ENCODE assay signal across 1 cellular context in genomic region chr1:15038232-15039016, GRCh38.
A peak's percentile ranks its signal among the peaks of the same experiment; 100 is the strongest.
TF ChIP-seq lines count a peak whose summit lies in the region.

No MANE protein-coding gene starts in this region.

TF ChIP-seq in K562, 482 proteins besides CTCF, POLR2A, EP300 and RAD21 (continued from another document):
- TF ChIP-seq, protein P1, sequence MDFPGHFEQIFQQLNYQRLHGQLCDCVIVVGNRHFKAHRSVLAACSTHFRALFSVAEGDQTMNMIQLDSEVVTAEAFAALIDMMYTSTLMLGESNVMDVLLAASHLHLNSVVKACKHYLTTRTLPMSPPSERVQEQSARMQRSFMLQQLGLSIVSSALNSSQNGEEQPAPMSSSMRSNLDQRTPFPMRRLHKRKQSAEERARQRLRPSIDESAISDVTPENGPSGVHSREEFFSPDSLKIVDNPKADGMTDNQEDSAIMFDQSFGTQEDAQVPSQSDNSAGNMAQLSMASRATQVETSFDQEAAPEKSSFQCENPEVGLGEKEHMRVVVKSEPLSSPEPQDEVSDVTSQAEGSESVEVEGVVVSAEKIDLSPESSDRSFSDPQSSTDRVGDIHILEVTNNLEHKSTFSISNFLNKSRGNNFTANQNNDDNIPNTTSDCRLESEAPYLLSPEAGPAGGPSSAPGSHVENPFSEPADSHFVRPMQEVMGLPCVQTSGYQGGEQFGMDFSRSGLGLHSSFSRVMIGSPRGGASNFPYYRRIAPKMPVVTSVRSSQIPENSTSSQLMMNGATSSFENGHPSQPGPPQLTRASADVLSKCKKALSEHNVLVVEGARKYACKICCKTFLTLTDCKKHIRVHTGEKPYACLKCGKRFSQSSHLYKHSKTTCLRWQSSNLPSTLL (IDR thresholded peaks at IDR 0.05), result no peak
- TF ChIP-seq ARNT (IDR thresholded peaks at IDR 0.05) (peak; percentile 43 to 71; a peak in 1 of 4 replicates), MITF (IDR thresholded peaks at IDR 0.05) (no peak), ZBTB1 (CRISPR knock-in tag; IDR thresholded peaks at IDR 0.05; ENCODE audit: borderline replicate concordance, low read depth) (no peak), CREM (IDR thresholded peaks at IDR 0.05; ENCODE audit: low read depth) (no peak), JUN (IDR thresholded peaks at IDR 0.05; ENCODE audit: borderline replicate concordance, low read depth, low read length) (peak; percentile 17; the same call in 1 of the 2 replicates), JUN (CRISPR knock-in tag; IDR thresholded peaks at IDR 0.05; ENCODE audit: borderline replicate concordance) (no peak), ZNF445 (CRISPR knock-in tag; IDR thresholded peaks at IDR 0.05; ENCODE audit: low read depth) (no peak), MTA3 (IDR thresholded peaks at IDR 0.05; ENCODE audit: borderline replicate concordance) (0 out of 2 replicates have a peak, but pooled peaks have one; percentile 36), ZNF134 (CRISPR knock-in tag; conservative IDR thresholded peaks at IDR 0.05) (no peak; the same call in 1 of the 2 replicates), SMARCA5 (IDR thresholded peaks at IDR 0.05) (peak; percentile 97), ZFP36 (IDR thresholded peaks at IDR 0.05; ENCODE audit: low read depth, low read length, partially characterized antibody) (peak; percentile 79), SIRT6 (IDR thresholded peaks at IDR 0.05; ENCODE audit: low read depth, low read length) (no peak), KHSRP (IDR thresholded peaks at IDR 0.05) (no peak), FOXJ2 (tag; IDR thresholded peaks at IDR 0.05) (no peak), RHOXF2B (CRISPR knock-in tag; conservative IDR thresholded peaks at IDR 0.05) (no peak), ZNF76 (CRISPR knock-in tag; IDR thresholded peaks at IDR 0.05; ENCODE audit: borderline replicate concordance) (no peak), CC2D1A (IDR thresholded peaks at IDR 0.05) (no peak), TEAD4 (IDR thresholded peaks at IDR 0.05; ENCODE audit: low read length) (peak; percentile 23; the same call in 1 of the 2 replicates), TEAD4 (CRISPR knock-in tag; IDR thresholded peaks at IDR 0.05; ENCODE audit: borderline replicate concordance) (no peak), NR3C1 (CRISPR knock-in tag; IDR thresholded peaks at IDR 0.05) (no peak), TCFL5 (CRISPR knock-in tag; conservative IDR thresholded peaks at IDR 0.05) (no peak), CBFA2T2 (conservative IDR thresholded peaks at IDR 0.05) (no peak), HDAC1 (IDR thresholded peaks at IDR 0.05) (0 out of 4 replicates have a peak, but pooled peaks have one; percentile 40 to 54), SMAD2 (IDR thresholded peaks at IDR 0.05; ENCODE audit: low read depth, low read length) (no peak), ADNP (tag; IDR thresholded peaks at IDR 0.05) (peak; percentile 90), NCOA4 (IDR thresholded peaks at IDR 0.05; ENCODE audit: partially characterized antibody) (no peak)
- TF ChIP-seq, protein P2, sequence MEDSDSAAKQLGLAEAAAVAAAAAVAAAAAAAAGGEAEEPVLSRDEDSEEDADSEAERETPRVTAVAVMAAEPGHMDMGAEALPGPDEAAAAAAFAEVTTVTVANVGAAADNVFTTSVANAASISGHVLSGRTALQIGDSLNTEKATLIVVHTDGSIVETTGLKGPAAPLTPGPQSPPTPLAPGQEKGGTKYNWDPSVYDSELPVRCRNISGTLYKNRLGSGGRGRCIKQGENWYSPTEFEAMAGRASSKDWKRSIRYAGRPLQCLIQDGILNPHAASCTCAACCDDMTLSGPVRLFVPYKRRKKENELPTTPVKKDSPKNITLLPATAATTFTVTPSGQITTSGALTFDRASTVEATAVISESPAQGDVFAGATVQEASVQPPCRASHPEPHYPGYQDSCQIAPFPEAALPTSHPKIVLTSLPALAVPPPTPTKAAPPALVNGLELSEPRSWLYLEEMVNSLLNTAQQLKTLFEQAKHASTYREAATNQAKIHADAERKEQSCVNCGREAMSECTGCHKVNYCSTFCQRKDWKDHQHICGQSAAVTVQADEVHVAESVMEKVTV (CRISPR knock-in tag; IDR thresholded peaks at IDR 0.05), result no peak
- TF ChIP-seq, protein P3, sequence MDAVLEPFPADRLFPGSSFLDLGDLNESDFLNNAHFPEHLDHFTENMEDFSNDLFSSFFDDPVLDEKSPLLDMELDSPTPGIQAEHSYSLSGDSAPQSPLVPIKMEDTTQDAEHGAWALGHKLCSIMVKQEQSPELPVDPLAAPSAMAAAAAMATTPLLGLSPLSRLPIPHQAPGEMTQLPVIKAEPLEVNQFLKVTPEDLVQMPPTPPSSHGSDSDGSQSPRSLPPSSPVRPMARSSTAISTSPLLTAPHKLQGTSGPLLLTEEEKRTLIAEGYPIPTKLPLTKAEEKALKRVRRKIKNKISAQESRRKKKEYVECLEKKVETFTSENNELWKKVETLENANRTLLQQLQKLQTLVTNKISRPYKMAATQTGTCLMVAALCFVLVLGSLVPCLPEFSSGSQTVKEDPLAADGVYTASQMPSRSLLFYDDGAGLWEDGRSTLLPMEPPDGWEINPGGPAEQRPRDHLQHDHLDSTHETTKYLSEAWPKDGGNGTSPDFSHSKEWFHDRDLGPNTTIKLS (IDR thresholded peaks at IDR 0.05; ENCODE audit: borderline replicate concordance, low read depth), result no peak; the same call in 1 of the 2 replicates
- TF ChIP-seq, protein P4, sequence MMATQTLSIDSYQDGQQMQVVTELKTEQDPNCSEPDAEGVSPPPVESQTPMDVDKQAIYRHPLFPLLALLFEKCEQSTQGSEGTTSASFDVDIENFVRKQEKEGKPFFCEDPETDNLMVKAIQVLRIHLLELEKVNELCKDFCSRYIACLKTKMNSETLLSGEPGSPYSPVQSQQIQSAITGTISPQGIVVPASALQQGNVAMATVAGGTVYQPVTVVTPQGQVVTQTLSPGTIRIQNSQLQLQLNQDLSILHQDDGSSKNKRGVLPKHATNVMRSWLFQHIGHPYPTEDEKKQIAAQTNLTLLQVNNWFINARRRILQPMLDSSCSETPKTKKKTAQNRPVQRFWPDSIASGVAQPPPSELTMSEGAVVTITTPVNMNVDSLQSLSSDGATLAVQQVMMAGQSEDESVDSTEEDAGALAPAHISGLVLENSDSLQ (IDR thresholded peaks at IDR 0.05), result peak; percentile 31; the same call in 1 of the 2 replicates
TF ChIP-seq in K562: peak in this region for 44.
